Comparison of ENCODE assay signal across 7 cellular contexts in the genomic region with DNA sequence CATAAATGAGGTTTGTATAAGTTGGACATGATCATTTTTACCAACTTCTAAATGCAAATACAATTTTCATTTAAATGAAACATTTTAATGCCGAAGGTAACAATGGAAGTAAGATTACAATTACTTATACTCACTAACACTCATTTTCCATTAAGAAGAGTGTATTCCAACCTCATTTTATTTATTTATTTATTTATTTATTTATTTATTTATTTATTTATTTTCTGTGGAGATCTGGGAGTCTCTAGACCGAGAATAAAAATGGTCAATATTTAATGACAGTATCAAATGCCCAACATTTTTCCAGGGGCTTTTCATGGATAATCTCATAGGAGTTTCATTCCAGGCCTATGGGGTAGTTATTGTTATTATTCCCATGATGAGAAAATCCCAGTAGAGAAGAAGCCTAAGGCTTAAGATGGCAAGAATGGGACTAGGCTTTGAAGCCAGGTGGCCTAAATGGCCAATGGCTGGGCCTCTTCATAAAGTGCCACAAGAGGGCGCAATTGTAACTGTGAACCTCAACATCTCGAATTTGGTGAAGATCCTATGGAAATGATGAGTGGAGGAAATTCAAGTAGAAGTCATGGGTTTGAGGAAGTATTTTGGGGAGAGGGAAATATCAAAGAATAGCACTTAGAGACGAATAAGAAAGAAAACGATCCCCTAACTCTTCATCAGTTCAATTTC. TPM values are rescaled to one million over a fixed set of nuclear protein-coding genes. Genes with fewer than 3 reads are reported as not detected.
DNase-seq lines count a peak whose midpoint lies in the region; ATAC-seq and TF ChIP-seq lines count a peak whose summit lies in the region.

No MANE protein-coding gene starts in this region.

- H3K4me3 ChIP-seq in adrenal gland = no peak overlapping the region

- H3K9me3 ChIP-seq in adrenal gland (replicated peaks in 1 of 3) = no peaks in the 10 kb centered on the region

- no peaks in the 10 kb centered on the region for H3K27me3 ChIP-seq in adrenal gland

- H3K4me1 ChIP-seq in adrenal gland (replicated peaks in 1 of 2) = no peaks in the 10 kb centered on the region

- peak; percentile 6 to 60 (median 44) for TF ChIP-seq CTCF in adrenal gland (IDR thresholded peaks at IDR 0.05)

- 52 to 72% (median 60%) methylated on average over 6 of the region's 6 CpGs for WGBS in adrenal gland, 4 donors

- TF ChIP-seq POLR2A in adrenal gland (IDR thresholded peaks at IDR 0.05) = no peak

- intact Hi-C loops in adrenal gland (cut with DNase I) = no loop called here

- DNase-seq in Daoy (ENCODE audit: low read depth) = peak; percentile 51
- DNase-seq in KG1 (lab: John Stamatoyannopoulos, UW) = peak; percentile 27
- DNase-seq in adrenal gland = peak in 2 of 7 donors; percentile 41 to 46
- peak; percentile 45 to 55 for DNase-seq in lung microvascular endothelial cell (ENCODE audit: low read depth in 2 of 2)
- DNase-seq in occipital lobe (lab: John Stamatoyannopoulos, UW) = no peak
- DNase-seq in NK-92 (lab: John Stamatoyannopoulos, UW; ENCODE audit: unreplicated experiment) = no peak

- H3K36me3 ChIP-seq in adrenal gland (replicated peaks in 1 of 2) = no peaks in the 10 kb centered on the region

- ATAC-seq in GM19351 (IDR thresholded peaks at IDR 0.05; ENCODE audit: unreplicated experiment) = peak; percentile 76

- no peak overlapping the region for H3K27ac ChIP-seq in adrenal gland

RNA-seq across cellular contexts. Expression of a gene that starts 21.3 kb away (rescaled TPM):
- total RNA-seq in Daoy (2014; rRNA removed; shearing (Covaris generic)) = 8.4 and 15.2 TPM in 2 replicates
- 10 to 100 TPM in 1 of 8 donors, 1 to 10 TPM in 7; 2.4 to 20.5 (median 5.5) TPM for total RNA-seq in adrenal gland
- polyA plus RNA-seq in adrenal gland = 1 to 10 TPM; 1.5 to 3.6 (median 1.5) TPM
- total RNA-seq in lung microvascular endothelial cell = 0.20 and 0.22 TPM in 2 replicates
- total RNA-seq in occipital lobe = 1.7 TPM

Comparison
In these comparisons a context has a peak if more than half of its experiments do, and no peak if none do; other contexts are left out.
1. DNase-seq: peak in Daoy (single experiment), KG1 (single experiment) and lung microvascular endothelial cell (2 of 2); none in occipital lobe (single experiment) and NK-92 (single experiment).